21 cellular contexts compared by ENCODE assay signal in the genomic region with DNA sequence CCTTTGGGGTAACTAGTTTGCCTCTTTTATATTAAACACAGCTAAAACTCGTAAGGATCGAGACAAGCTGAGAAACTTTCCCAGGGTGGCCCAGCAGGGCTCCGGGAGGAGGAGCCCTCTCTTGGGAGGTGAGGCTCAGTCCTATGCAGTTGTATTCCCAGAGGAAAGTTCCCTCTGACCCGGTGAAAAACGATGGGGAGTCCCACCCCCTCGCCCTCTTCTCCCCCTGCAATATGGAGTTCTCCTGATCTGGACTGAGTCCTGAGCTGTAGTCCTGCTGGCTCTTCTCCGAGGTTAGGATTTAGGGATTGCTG. TPM values are rescaled to one million over a fixed set of nuclear protein-coding genes. Genes with fewer than 3 reads are reported as not detected.
DNase-seq lines count a peak whose midpoint lies in the region; ATAC-seq and TF ChIP-seq lines count a peak whose summit lies in the region.
"Had no signal": no experiment of that assay in that cellular context is flagged by ENCODE, and none has a peak within 500 bp of the region (broad histone marks: within the 10 kb centered on the region; RNA-seq: fewer than 3 reads in every experiment).

No MANE protein-coding gene starts in this region.

- H3K56ac ChIP-seq in mesendoderm (ENCODE audit: low read length): peak overlapping the region; percentile 54

- no peaks in the 10 kb centered on the region for H3K79me2 ChIP-seq in Loucy (ENCODE audit: insufficient read depth, low read length)
- no peaks in the 10 kb centered on the region for H3K79me2 ChIP-seq in mesendoderm (ENCODE audit: control insufficient read depth, insufficient read depth, low read length)

- H3K9ac ChIP-seq in Loucy (ENCODE audit: low read depth, low read length, poor library complexity, severe bottlenecking) (no peak overlapping the region), mesendoderm (ENCODE audit: low read length) (no peak overlapping the region)

- DNase-seq in mesendoderm (no peak), substantia nigra (lab: John Stamatoyannopoulos, UW) (peak in 2 of 49 donors; percentile 54 to 63), NCI-H510A (lab: John Stamatoyannopoulos, UW) (no peak), NCI-H2227 (lab: John Stamatoyannopoulos, UW; ENCODE audit: unreplicated experiment) (no peak)
- DNase-seq in NK-92 treated with Interleukin-12 subunit alpha and Interleukin-12 subunit beta, amount 100 ng/mL, for 24 hours (lab: John Stamatoyannopoulos, UW): no peak
- DNase-seq: activated CD4-positive, alpha-beta T cell treated with anti-CD3 and anti-CD28 coated beads for 1 hour; activated CD8-positive, alpha-beta memory T cell treated with anti-CD3 and anti-CD28 coated beads for 24 hours; activated naive CD4-positive, alpha-beta T cell treated with anti-CD3 and anti-CD28 coated beads for 36 hours; activated T-cell treated with anti-CD3 and anti-CD28 coated beads, Interleukin-2, amount 50 U/mL, for 24 hours; effector memory CD4-positive, alpha-beta T cell; esophagus squamous epithelium; gastrocnemius medialis; NCI-H1417 treated with DMSO at 0.1 percent for 48 hours; NCI-H2107; T1000; uterus had no signal

- no peak overlapping the region for H3K4ac ChIP-seq in mesendoderm (ENCODE audit: low read depth, low read length)

- H4K20me1 ChIP-seq in Loucy (ENCODE audit: insufficient read depth, low read length, poor library complexity, severe bottlenecking): no peaks in the 10 kb centered on the region

- H2BK120ac ChIP-seq in mesendoderm (ENCODE audit: low read depth, low read length): no peak overlapping the region

- H3K18ac ChIP-seq in mesendoderm (ENCODE audit: low read length): no peak overlapping the region

- H2AK5ac ChIP-seq in mesendoderm (ENCODE audit: low read length): peak overlapping the region; percentile 71

- peak overlapping the region; percentile 30 for H2BK5ac ChIP-seq in mesendoderm (ENCODE audit: low read length)

- H3K9me3 ChIP-seq in Loucy (ENCODE audit: insufficient read depth, low read depth, low read length): no peaks in the 10 kb centered on the region
- H3K9me3 ChIP-seq: esophagus squamous epithelium, gastrocnemius medialis, uterus had no signal

- H3K4me1 ChIP-seq in Loucy (ENCODE audit: insufficient read depth, low read length, poor library complexity, severe bottlenecking) (no peaks in the 10 kb centered on the region), mesendoderm (ENCODE audit: control insufficient read depth, low read depth, low read length) (peaks cover 27% of the 10 kb centered on the region)
- H3K4me1 ChIP-seq: gastrocnemius medialis had no signal

- H3K27ac ChIP-seq in cingulate gyrus (ENCODE audit: low read depth, low read length): peak overlapping the region; percentile 41
- no peak overlapping the region for H3K27ac ChIP-seq in mesendoderm (ENCODE audit: low read depth, low read length)
- H3K27ac ChIP-seq in substantia nigra (ENCODE audit: low read depth, low read length, poor library complexity, severe bottlenecking): peak overlapping the region; percentile 3
- H3K27ac ChIP-seq: esophagus squamous epithelium, gastrocnemius medialis, uterus had no signal

- peak overlapping the region; percentile 69 for H3K23ac ChIP-seq in mesendoderm (ENCODE audit: low read length)

- no peak for TF ChIP-seq CTCF in Loucy (conservative IDR thresholded peaks at IDR 0.05; ENCODE audit: low read length)

- H3F3A ChIP-seq in Loucy (ENCODE audit: low read depth): no peaks in the 10 kb centered on the region

- H3K36me3 ChIP-seq in Loucy (ENCODE audit: insufficient read depth, low read length): no peaks in the 10 kb centered on the region
- no peaks in the 10 kb centered on the region for H3K36me3 ChIP-seq in mesendoderm (ENCODE audit: control insufficient read depth, insufficient read depth, low read length)
- H3K36me3 ChIP-seq: esophagus squamous epithelium, gastrocnemius medialis, uterus had no signal

- no peak overlapping the region for H4K8ac ChIP-seq in mesendoderm (ENCODE audit: low read depth, low read length)

- no CpG with 5 or more reads among the region's 7 CpGs for WGBS in mesendoderm (ENCODE audit: extremely low coverage, insufficient coverage, low lambda C conversion rate)

- no peaks in the 10 kb centered on the region for H3K79me1 ChIP-seq in mesendoderm (ENCODE audit: low read length)

- peak overlapping the region; percentile 52 for H3K4me2 ChIP-seq in Loucy (ENCODE audit: low read depth, low read length, poor library complexity, severe bottlenecking)
- H3K4me2 ChIP-seq in mesendoderm (ENCODE audit: low read length): no peak overlapping the region

- H3K4me3 ChIP-seq in Loucy (ENCODE audit: low read length, poor library complexity, severe bottlenecking) (no peak overlapping the region), mesendoderm (ENCODE audit: low read length) (no peak overlapping the region)
- H3K4me3 ChIP-seq: lung, uterus had no signal

- H3K27me3 ChIP-seq in Loucy (ENCODE audit: insufficient read depth, low read length, poor library complexity, severe bottlenecking): peaks cover 14% of the 10 kb centered on the region
- no peaks in the 10 kb centered on the region for H3K27me3 ChIP-seq in mesendoderm (ENCODE audit: insufficient read depth, low read length, poor library complexity)

- H2AFZ ChIP-seq in Loucy (ENCODE audit: low read length): no peak overlapping the region

- ATAC-seq in GM18868 (IDR thresholded peaks at IDR 0.05; ENCODE audit: unreplicated experiment): no peak
- ATAC-seq: gastrocnemius medialis had no signal

- H3K9me2 ChIP-seq in Loucy (replicated peaks; ENCODE audit: low read depth, low read length): no peaks in the 10 kb centered on the region

- no peak overlapping the region for H2BK15ac ChIP-seq in mesendoderm (replicated peaks; ENCODE audit: low read depth)

- no peak overlapping the region for H4K5ac ChIP-seq in mesendoderm (ENCODE audit: low read length)

RNA-seq across cellular contexts. Expression of a gene that starts 1.3 kb away (rescaled TPM):
- polyA plus RNA-seq in mesendoderm (2013, experiment 1 of 2): 5.8 TPM
- 6.6 TPM for polyA plus RNA-seq in mesendoderm (2013, experiment 2 of 2)
- polyA plus RNA-seq: CD14-positive monocyte had no signal
